ENCODE assay signal across 9 cellular contexts in the genomic region with DNA sequence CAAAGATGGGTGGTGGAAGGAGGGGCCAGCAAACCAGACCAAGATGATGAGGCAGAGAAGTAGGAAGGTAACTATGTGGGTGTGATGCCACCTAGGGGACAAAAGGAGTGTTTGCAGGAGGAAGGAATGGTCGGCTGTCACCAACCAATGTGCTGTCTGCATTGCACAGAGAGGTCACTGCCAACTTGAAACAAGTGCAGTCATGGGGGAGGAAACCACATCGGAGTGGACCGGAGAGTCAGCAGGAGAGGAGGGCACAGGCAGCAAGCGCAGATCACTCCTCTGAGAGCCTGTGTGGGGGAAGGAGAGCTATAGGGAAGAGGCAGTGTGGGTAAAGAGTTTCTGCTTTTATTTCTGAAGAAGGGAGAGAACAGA. TPM values are rescaled to one million over a fixed set of nuclear protein-coding genes. Genes with fewer than 3 reads are reported as not detected.
DNase-seq lines count a peak whose midpoint lies in the region; ATAC-seq and TF ChIP-seq lines count a peak whose summit lies in the region.
"Had no signal": no experiment of that assay in that cellular context is flagged by ENCODE, and none has a peak within 500 bp of the region (broad histone marks: within the 10 kb centered on the region; RNA-seq: fewer than 3 reads in every experiment).

No MANE protein-coding gene starts in this region.

- intact Hi-C loops in CD8-positive, alpha-beta T cell (cut with DNase I, micrococcal nuclease) = loop anchor here (1.0 to 2.0 kb wide), 5 partner anchors 38 to 271 kb away; a partner anchor contains a TSS
- intact Hi-C loops in activated CD4-positive, alpha-beta memory T cell treated with anti-CD3 and anti-CD28 coated beads for 36 hours (cut with micrococcal nuclease) = loop anchor here (1.0 to 10.0 kb wide), 6 partner anchors 38 to 767 kb away; a partner anchor contains a TSS

- no peak overlapping the region for H3K4me3 Mint-ChIP-seq in CD8-positive, alpha-beta T cell
- H3K4me3 Mint-ChIP-seq in activated CD4-positive, alpha-beta memory T cell treated with anti-CD3 and anti-CD28 coated beads for 36 hours = no peak overlapping the region
- H3K4me3 Mint-ChIP-seq: activated naive CD4-positive, alpha-beta T cell treated with anti-CD3 and anti-CD28 coated beads, Interleukin-2, amount 50 U/mL, for 24 hours had no signal

- H3K27ac Mint-ChIP-seq in CD8-positive, alpha-beta T cell = no peak overlapping the region
- no peak overlapping the region for H3K27ac Mint-ChIP-seq in activated CD4-positive, alpha-beta memory T cell treated with anti-CD3 and anti-CD28 coated beads for 36 hours
- H3K27ac Mint-ChIP-seq: activated naive CD4-positive, alpha-beta T cell treated with anti-CD3 and anti-CD28 coated beads, Interleukin-2, amount 50 U/mL, for 24 hours had no signal

- H3K4me1 ChIP-seq in CD8-positive, alpha-beta T cell (ENCODE audit: insufficient read depth, low read length) = no peaks in the 10 kb centered on the region
- no peaks in the 10 kb centered on the region for H3K4me1 ChIP-seq in mucosa of stomach (ENCODE audit: control insufficient read depth, insufficient read depth, low read length)

- H3K9me3 ChIP-seq in CD8-positive, alpha-beta T cell (ENCODE audit: low read length) = no peaks in the 10 kb centered on the region
- no peaks in the 10 kb centered on the region for H3K9me3 ChIP-seq in mucosa of stomach (ENCODE audit: control insufficient read depth, low read length)

- H3K4me3 ChIP-seq in CD8-positive, alpha-beta T cell (ENCODE audit: low read depth, low read length) = no peak overlapping the region
- no peak overlapping the region for H3K4me3 ChIP-seq in epithelial cell of esophagus (ENCODE audit: low read length)
- no peak overlapping the region for H3K4me3 ChIP-seq in mucosa of stomach (ENCODE audit: low read length)

- H3K4me1 Mint-ChIP-seq in CD8-positive, alpha-beta T cell (ENCODE audit: low read depth) = no peaks in the 10 kb centered on the region
- H3K4me1 Mint-ChIP-seq in activated CD4-positive, alpha-beta memory T cell treated with anti-CD3 and anti-CD28 coated beads for 36 hours (ENCODE audit: low read depth) = no peaks in the 10 kb centered on the region
- H3K4me1 Mint-ChIP-seq: activated naive CD4-positive, alpha-beta T cell treated with anti-CD3 and anti-CD28 coated beads, Interleukin-2, amount 50 U/mL, for 24 hours had no signal

- CTCF ChIA-PET in CD8-positive, alpha-beta T cell (lab: Charles Lee) = interaction anchor here (0.6 to 6.9 kb wide), 27 partner anchors 9 to 264 kb away, joined by 3 to 112 read pairs (median 5); a partner anchor contains a TSS
- CTCF ChIA-PET in activated CD4-positive, alpha-beta memory T cell treated with anti-CD3 and anti-CD28 coated beads for 36 hours (lab: Charles Lee) = interaction anchor here (0.7 to 3.4 kb wide), 20 partner anchors 9 to 286 kb away, joined by 3 to 55 read pairs (median 3); a partner anchor contains a TSS

- H3K27me3 ChIP-seq in CD8-positive, alpha-beta T cell (ENCODE audit: insufficient read depth, low read length) = no peaks in the 10 kb centered on the region
- no peaks in the 10 kb centered on the region for H3K27me3 ChIP-seq in mucosa of stomach (ENCODE audit: control insufficient read depth, insufficient read depth, low read length)

- H3K27me3 Mint-ChIP-seq in CD8-positive, alpha-beta T cell (ENCODE audit: low read depth) = peaks cover 3% of the 10 kb centered on the region
- H3K27me3 Mint-ChIP-seq in activated CD4-positive, alpha-beta memory T cell treated with anti-CD3 and anti-CD28 coated beads for 36 hours = peaks cover 6% of the 10 kb centered on the region
- H3K27me3 Mint-ChIP-seq: activated naive CD4-positive, alpha-beta T cell treated with anti-CD3 and anti-CD28 coated beads, Interleukin-2, amount 50 U/mL, for 24 hours had no signal

- POLR2A ChIA-PET in CD8-positive, alpha-beta T cell (lab: Charles Lee) = interaction anchor here (1.2 to 1.3 kb wide), 2 partner anchors 38 to 119 kb away, joined by 3 to 5 read pairs; a partner anchor contains a TSS
- POLR2A ChIA-PET in activated CD4-positive, alpha-beta memory T cell treated with anti-CD3 and anti-CD28 coated beads for 36 hours (lab: Charles Lee) = no interaction called here

- peak overlapping the region; percentile 28 for H3K9ac ChIP-seq in mucosa of stomach (ENCODE audit: low read length)

- no peaks in the 10 kb centered on the region for H3K36me3 Mint-ChIP-seq in CD8-positive, alpha-beta T cell
- H3K36me3 Mint-ChIP-seq in activated CD4-positive, alpha-beta memory T cell treated with anti-CD3 and anti-CD28 coated beads for 36 hours = no peaks in the 10 kb centered on the region
- H3K36me3 Mint-ChIP-seq: activated naive CD4-positive, alpha-beta T cell treated with anti-CD3 and anti-CD28 coated beads, Interleukin-2, amount 50 U/mL, for 24 hours had no signal

- DNase-seq in CD8-positive, alpha-beta T cell = peak in 6 of 7 experiments; percentile 13 to 66 (median 44)
- DNase-seq in NCI-H526 (lab: John Stamatoyannopoulos, UW) = peak; percentile 33 to 71
- peak; percentile 58 for DNase-seq in activated CD4-positive, alpha-beta memory T cell treated with anti-CD3 and anti-CD28 coated beads for 36 hours
- DNase-seq in epithelial cell of esophagus (ENCODE audit: low read depth) = peak; percentile 72
- peak; percentile 7 to 62 (median 14) for DNase-seq in stimulated activated naive CD4-positive, alpha-beta T cell (lab: John Stamatoyannopoulos, UW)

- H3K36me3 ChIP-seq in CD8-positive, alpha-beta T cell (ENCODE audit: insufficient read depth, low read length) = no peaks in the 10 kb centered on the region
- H3K36me3 ChIP-seq in mucosa of stomach (ENCODE audit: control insufficient read depth, insufficient read depth, low read length) = no peaks in the 10 kb centered on the region

- TF ChIP-seq CTCF in CD8-positive, alpha-beta T cell (IDR thresholded peaks at IDR 0.05) = peak; percentile 68
- peak; percentile 92 for TF ChIP-seq CTCF in epithelial cell of esophagus (IDR thresholded peaks at IDR 0.05; ENCODE audit: insufficient read depth, low read depth, low read length, missing control alignments)

- peak; percentile 96 for ATAC-seq in CD8-positive, alpha-beta T cell
- ATAC-seq in GM19035 (IDR thresholded peaks at IDR 0.05; ENCODE audit: unreplicated experiment) (peak; percentile 94), HG03159 (IDR thresholded peaks at IDR 0.05; ENCODE audit: unreplicated experiment) (peak; percentile 95)

- H3K27ac ChIP-seq in CD8-positive, alpha-beta T cell (ENCODE audit: low read depth, low read length) = no peak overlapping the region

- H3K9me3 Mint-ChIP-seq in CD8-positive, alpha-beta T cell = no peaks in the 10 kb centered on the region
- no peaks in the 10 kb centered on the region for H3K9me3 Mint-ChIP-seq in activated CD4-positive, alpha-beta memory T cell treated with anti-CD3 and anti-CD28 coated beads for 36 hours
- H3K9me3 Mint-ChIP-seq: activated naive CD4-positive, alpha-beta T cell treated with anti-CD3 and anti-CD28 coated beads, Interleukin-2, amount 50 U/mL, for 24 hours had no signal

RNA-seq across cellular contexts. Expression of a gene that starts 38.5 kb away (rescaled TPM):
- 1 to 10 TPM; 8.2 to 9.9 TPM for total RNA-seq in CD8-positive, alpha-beta T cell
- under 1 TPM; 0.43 to 0.51 TPM for total RNA-seq in activated CD4-positive, alpha-beta memory T cell treated with anti-CD3 and anti-CD28 coated beads for 36 hours

Comparison
In these comparisons a context has a peak if more than half of its experiments do, and no peak if none do; other contexts are left out.
1. DNase-seq: peak in every context shown above with its lines; median percentile 72 in epithelial cell of esophagus; 58 in activated CD4-positive, alpha-beta memory T cell treated with anti-CD3 and anti-CD28 coated beads for 36 hours; 52 in NCI-H526; 44 in CD8-positive, alpha-beta T cell; 14 in stimulated activated naive CD4-positive, alpha-beta T cell.
2. RNA of a gene that starts 38.5 kb away (total RNA-seq): 8.2 to 9.9 TPM in CD8-positive, alpha-beta T cell; 0.43 to 0.51 TPM in activated CD4-positive, alpha-beta memory T cell treated with anti-CD3 and anti-CD28 coated beads for 36 hours; every median in the first group is over 4 times any median in the second.
3. Peak in every context shown above with its lines, with median percentiles within 50 percentile points of each other: ATAC-seq.